In the genomic region with DNA sequence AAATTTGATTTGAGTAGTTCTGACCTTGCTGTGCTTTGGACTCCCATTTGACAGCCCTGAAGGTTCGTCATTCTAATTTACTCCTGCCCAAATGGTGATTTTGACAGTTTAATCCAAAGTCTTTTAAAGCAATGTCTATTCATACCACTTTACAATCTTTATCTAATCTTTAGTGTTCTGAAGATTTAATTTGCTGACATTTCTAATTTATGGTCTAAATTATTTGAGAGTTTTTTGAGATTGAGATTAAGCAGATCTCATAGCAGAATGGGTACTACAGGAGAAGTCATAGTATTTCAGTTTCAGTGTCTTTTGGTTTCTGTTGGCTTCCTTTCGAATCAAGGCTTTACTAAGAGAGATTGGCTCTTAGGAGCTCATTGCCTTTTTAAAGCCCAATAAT, we compare ENCODE assay signal across 4 cellular contexts.
TF ChIP-seq lines count a peak whose summit lies in the region.

No MANE protein-coding gene starts in this region.

TF ChIP-seq in SK-N-SH treated with all-trans-retinoic acid at 6 μM for 48 hours, 23 proteins besides CTCF, POLR2A, EP300 and RAD21:
- TF ChIP-seq ISL1 (CRISPR knock-in tag; IDR thresholded peaks at IDR 0.05) (peak; percentile 26; the same call in 1 of the 2 replicates), OSR1 (CRISPR knock-in tag; IDR thresholded peaks at IDR 0.05) (no peak)
TF ChIP-seq in SK-N-SH treated with all-trans-retinoic acid at 6 μM for 48 hours: peak in this region for 1.

TF ChIP-seq in SK-N-SH, 30 proteins besides CTCF, POLR2A, EP300 and RAD21:
- no peak for TF ChIP-seq MEF2A (IDR thresholded peaks at IDR 0.05; ENCODE audit: borderline replicate concordance, low read depth)
- TF ChIP-seq GABPA (IDR thresholded peaks at IDR 0.05; ENCODE audit: low read depth), result no peak
- TF ChIP-seq RXRA (IDR thresholded peaks at IDR 0.05; ENCODE audit: borderline replicate concordance, low read depth), result no peak
- TF ChIP-seq CHD2 (IDR thresholded peaks at IDR 0.05; ENCODE audit: low read length, partially characterized antibody), result no peak
- no peak for TF ChIP-seq YY1 (IDR thresholded peaks at IDR 0.05; ENCODE audit: low read depth)
- TF ChIP-seq TAF1 (IDR thresholded peaks at IDR 0.05; ENCODE audit: borderline replicate concordance, low read depth, low read length), result no peak
- no peak for TF ChIP-seq MXI1 (IDR thresholded peaks at IDR 0.05; ENCODE audit: low read depth, low read length)
- TF ChIP-seq, protein P1, sequence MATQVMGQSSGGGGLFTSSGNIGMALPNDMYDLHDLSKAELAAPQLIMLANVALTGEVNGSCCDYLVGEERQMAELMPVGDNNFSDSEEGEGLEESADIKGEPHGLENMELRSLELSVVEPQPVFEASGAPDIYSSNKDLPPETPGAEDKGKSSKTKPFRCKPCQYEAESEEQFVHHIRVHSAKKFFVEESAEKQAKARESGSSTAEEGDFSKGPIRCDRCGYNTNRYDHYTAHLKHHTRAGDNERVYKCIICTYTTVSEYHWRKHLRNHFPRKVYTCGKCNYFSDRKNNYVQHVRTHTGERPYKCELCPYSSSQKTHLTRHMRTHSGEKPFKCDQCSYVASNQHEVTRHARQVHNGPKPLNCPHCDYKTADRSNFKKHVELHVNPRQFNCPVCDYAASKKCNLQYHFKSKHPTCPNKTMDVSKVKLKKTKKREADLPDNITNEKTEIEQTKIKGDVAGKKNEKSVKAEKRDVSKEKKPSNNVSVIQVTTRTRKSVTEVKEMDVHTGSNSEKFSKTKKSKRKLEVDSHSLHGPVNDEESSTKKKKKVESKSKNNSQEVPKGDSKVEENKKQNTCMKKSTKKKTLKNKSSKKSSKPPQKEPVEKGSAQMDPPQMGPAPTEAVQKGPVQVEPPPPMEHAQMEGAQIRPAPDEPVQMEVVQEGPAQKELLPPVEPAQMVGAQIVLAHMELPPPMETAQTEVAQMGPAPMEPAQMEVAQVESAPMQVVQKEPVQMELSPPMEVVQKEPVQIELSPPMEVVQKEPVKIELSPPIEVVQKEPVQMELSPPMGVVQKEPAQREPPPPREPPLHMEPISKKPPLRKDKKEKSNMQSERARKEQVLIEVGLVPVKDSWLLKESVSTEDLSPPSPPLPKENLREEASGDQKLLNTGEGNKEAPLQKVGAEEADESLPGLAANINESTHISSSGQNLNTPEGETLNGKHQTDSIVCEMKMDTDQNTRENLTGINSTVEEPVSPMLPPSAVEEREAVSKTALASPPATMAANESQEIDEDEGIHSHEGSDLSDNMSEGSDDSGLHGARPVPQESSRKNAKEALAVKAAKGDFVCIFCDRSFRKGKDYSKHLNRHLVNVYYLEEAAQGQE (IDR thresholded peaks at IDR 0.05; ENCODE audit: low read depth, low read length), result no peak
- no peak for TF ChIP-seq FOSL2 (IDR thresholded peaks at IDR 0.05; ENCODE audit: borderline replicate concordance, low read depth)
- TF ChIP-seq EZH2phosphoT487 (IDR thresholded peaks at IDR 0.05; ENCODE audit: borderline replicate concordance, low read depth), result no peak
- no peak for TF ChIP-seq NRF1 (IDR thresholded peaks at IDR 0.05; ENCODE audit: low read depth, low read length)
- TF ChIP-seq, protein P2, sequence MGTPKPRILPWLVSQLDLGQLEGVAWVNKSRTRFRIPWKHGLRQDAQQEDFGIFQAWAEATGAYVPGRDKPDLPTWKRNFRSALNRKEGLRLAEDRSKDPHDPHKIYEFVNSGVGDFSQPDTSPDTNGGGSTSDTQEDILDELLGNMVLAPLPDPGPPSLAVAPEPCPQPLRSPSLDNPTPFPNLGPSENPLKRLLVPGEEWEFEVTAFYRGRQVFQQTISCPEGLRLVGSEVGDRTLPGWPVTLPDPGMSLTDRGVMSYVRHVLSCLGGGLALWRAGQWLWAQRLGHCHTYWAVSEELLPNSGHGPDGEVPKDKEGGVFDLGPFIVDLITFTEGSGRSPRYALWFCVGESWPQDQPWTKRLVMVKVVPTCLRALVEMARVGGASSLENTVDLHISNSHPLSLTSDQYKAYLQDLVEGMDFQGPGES (IDR thresholded peaks at IDR 0.05; ENCODE audit: low read depth, low read length), result no peak
- TF ChIP-seq, protein P3, sequence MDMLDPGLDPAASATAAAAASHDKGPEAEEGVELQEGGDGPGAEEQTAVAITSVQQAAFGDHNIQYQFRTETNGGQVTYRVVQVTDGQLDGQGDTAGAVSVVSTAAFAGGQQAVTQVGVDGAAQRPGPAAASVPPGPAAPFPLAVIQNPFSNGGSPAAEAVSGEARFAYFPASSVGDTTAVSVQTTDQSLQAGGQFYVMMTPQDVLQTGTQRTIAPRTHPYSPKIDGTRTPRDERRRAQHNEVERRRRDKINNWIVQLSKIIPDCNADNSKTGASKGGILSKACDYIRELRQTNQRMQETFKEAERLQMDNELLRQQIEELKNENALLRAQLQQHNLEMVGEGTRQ (IDR thresholded peaks at IDR 0.05; ENCODE audit: borderline replicate concordance, low read depth, low read length), result no peak
- no peak for TF ChIP-seq FOXJ3 (CRISPR knock-in tag; IDR thresholded peaks at IDR 0.05)

TF ChIP-seq in HepG2, 621 proteins besides CTCF, POLR2A, EP300 and RAD21:
- TF ChIP-seq MAFF (IDR thresholded peaks at IDR 0.05; ENCODE audit: low read depth, low read length) (0 out of 2 replicates have a peak, but pooled peaks have one; percentile 29), ZBTB25 (CRISPR knock-in tag; IDR thresholded peaks at IDR 0.05) (no peak), GATAD2A (CRISPR knock-in tag; IDR thresholded peaks at IDR 0.05) (no peak), MAFK (conservative IDR thresholded peaks at IDR 0.05 in 1 of 2, IDR thresholded peaks at IDR 0.05 in 1 of 2; ENCODE audit: low read length in 2 of 2) (peak; percentile 43 to 49; a peak in 2 of 4 replicates), KLF11 (CRISPR knock-in tag; IDR thresholded peaks at IDR 0.05) (no peak), ZNF275 (CRISPR knock-in tag; IDR thresholded peaks at IDR 0.05; ENCODE audit: borderline replicate concordance) (no peak), ZNF512B (CRISPR knock-in tag; IDR thresholded peaks at IDR 0.05; ENCODE audit: borderline replicate concordance) (no peak)

TF ChIP-seq in K562, 482 proteins besides CTCF, POLR2A, EP300 and RAD21:
- no peak for TF ChIP-seq ZNF232 (CRISPR knock-in tag; IDR thresholded peaks at IDR 0.05)
- no peak for TF ChIP-seq KDM1A (IDR thresholded peaks at IDR 0.05)
- no peak for TF ChIP-seq CXXC5 (CRISPR knock-in tag; IDR thresholded peaks at IDR 0.05)
- TF ChIP-seq SMAD4 (CRISPR knock-in tag; conservative IDR thresholded peaks at IDR 0.05), result no peak
- peak; percentile 59 for TF ChIP-seq C11orf30 (IDR thresholded peaks at IDR 0.05; ENCODE audit: low read depth)
- no peak for TF ChIP-seq HES1 (IDR thresholded peaks at IDR 0.05; ENCODE audit: low read depth)
- TF ChIP-seq OTX1 (CRISPR knock-in tag; IDR thresholded peaks at IDR 0.05), result no peak
- no peak for TF ChIP-seq GATAD2A (IDR thresholded peaks at IDR 0.05)
- TF ChIP-seq HDGF (IDR thresholded peaks at IDR 0.05), result no peak
- TF ChIP-seq FOXK2 (conservative IDR thresholded peaks at IDR 0.05 in 1 of 2, IDR thresholded peaks at IDR 0.05 in 1 of 2; ENCODE audit: low read depth in 2 of 2), result no peak
- TF ChIP-seq KLF1 (tag; IDR thresholded peaks at IDR 0.05), result no peak
- TF ChIP-seq ZBTB1 (CRISPR knock-in tag; IDR thresholded peaks at IDR 0.05; ENCODE audit: borderline replicate concordance, low read depth), result no peak
- TF ChIP-seq ZC3H4 (CRISPR knock-in tag; IDR thresholded peaks at IDR 0.05; ENCODE audit: borderline replicate concordance), result no peak
- no peak for TF ChIP-seq ZNF586 (CRISPR knock-in tag; conservative IDR thresholded peaks at IDR 0.05)
- peak; percentile 82 for TF ChIP-seq ZNF316 (IDR thresholded peaks at IDR 0.05)
- TF ChIP-seq ETS1 (conservative IDR thresholded peaks at IDR 0.05; ENCODE audit: control insufficient read depth, low read depth, low read length), result no peak
- 0 out of 2 replicates have a peak, but pooled peaks have one; percentile 26 for TF ChIP-seq MAFG (tag; conservative IDR thresholded peaks at IDR 0.05)
- no peak for TF ChIP-seq HMG20B (CRISPR knock-in tag; IDR thresholded peaks at IDR 0.05)
